ENCODE assay signal across 1 cellular context in the genomic region with DNA sequence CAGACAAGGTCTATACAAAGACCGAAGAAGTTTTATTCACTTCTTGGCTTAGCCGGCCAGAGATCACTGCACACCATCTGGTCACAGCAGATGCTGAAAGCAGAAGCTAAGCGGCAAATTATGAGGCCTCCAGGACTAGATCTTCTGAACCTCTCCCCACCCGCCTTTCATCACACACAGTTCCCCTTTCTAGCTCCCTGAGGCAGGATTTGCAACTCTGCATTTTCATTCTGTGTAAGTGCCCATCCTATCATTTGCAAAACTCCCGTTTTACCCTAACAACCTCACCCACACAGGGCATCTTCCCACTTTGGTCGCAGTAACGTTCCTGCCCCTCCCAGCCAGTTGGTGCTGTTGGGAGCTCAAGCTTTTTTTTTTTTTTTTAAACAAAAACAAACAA.
TF ChIP-seq lines count a peak whose summit lies in the region.

No MANE protein-coding gene starts in this region.

TF ChIP-seq in K562, 482 proteins besides CTCF, POLR2A, EP300 and RAD21 (continued from another document):
- TF ChIP-seq, protein P1, sequence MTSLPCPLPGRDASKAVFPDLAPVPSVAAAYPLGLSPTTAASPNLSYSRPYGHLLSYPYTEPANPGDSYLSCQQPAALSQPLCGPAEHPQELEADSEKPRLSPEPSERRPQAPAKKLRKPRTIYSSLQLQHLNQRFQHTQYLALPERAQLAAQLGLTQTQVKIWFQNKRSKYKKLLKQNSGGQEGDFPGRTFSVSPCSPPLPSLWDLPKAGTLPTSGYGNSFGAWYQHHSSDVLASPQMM (CRISPR knock-in tag; IDR thresholded peaks at IDR 0.05) = no peak
- TF ChIP-seq, protein P2, sequence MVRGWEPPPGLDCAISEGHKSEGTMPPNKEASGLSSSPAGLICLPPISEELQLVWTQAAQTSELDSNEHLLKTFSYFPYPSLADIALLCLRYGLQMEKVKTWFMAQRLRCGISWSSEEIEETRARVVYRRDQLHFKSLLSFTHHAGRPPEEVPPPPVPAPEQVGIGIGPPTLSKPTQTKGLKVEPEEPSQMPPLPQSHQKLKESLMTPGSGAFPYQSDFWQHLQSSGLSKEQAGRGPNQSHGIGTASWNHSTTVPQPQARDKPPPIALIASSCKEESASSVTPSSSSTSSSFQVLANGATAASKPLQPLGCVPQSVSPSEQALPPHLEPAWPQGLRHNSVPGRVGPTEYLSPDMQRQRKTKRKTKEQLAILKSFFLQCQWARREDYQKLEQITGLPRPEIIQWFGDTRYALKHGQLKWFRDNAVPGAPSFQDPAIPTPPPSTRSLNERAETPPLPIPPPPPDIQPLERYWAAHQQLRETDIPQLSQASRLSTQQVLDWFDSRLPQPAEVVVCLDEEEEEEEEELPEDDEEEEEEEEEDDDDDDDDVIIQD (CRISPR knock-in tag; IDR thresholded peaks at IDR 0.05) = no peak
